Comparison of ENCODE assay signal across 6 cellular contexts in the genomic region with DNA sequence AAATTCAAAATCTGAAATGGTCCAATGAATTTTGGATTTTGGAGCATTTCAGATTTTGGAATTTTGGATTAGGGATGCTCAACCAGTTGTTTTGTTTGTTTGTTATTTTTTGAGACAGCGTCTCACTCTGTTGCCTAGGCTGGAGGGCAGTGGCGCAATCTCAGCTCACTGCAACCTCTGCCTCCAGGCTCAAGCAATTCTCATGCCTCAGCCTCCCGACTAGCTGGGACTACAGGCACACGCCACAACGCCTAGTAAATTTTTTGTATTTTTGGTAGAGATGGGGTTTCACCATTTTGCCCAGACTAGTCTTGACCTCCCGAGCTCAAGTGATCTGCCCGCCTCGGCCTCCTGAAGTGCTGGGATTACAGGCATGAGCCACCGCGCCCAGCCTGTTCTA. TPM values are rescaled to one million over a fixed set of nuclear protein-coding genes. Genes with fewer than 3 reads are reported as not detected.
DNase-seq lines count a peak whose midpoint lies in the region; ATAC-seq, FAIRE-seq and TF ChIP-seq lines count a peak whose summit lies in the region.
"Not testable (repeated sequence)": the region's sequence is repeated elsewhere in the genome, so short reads cannot be mapped to it uniquely, and the experiment has no call there.

No MANE protein-coding gene starts in this region.

- DNase-seq in ELF-1 (ENCODE audit: low read depth, low spot score) (peak; percentile 27), trophoblast cell (peak; percentile 81 to 92)
- DNase-seq in H9; RWPE1 (ENCODE audit: low spot score); H1 (ENCODE audit: low read depth in 1 of 2, low spot score in 2 of 2); HepG2 (ENCODE audit: low spot score): not testable (repeated sequence)

- H3T11ph ChIP-seq in H9 (ENCODE audit: low read length): not testable (repeated sequence)

- H3K4me1 Mint-ChIP-seq in H9: not testable (repeated sequence)

- H3K4me1 ChIP-seq in H9 (ENCODE audit: insufficient read depth, low read length); H1 (replicated peaks in 1 of 4; ENCODE audit: control insufficient read depth in 3 of 4, insufficient read depth in 4 of 4, low read length in 3 of 4); trophoblast cell (ENCODE audit: control insufficient read depth in 1 of 2, insufficient read depth in 2 of 2, low read length in 2 of 2): not testable (repeated sequence)
- peaks cover 17% of the 10 kb centered on the region for H3K4me1 ChIP-seq in HepG2 (ENCODE audit: insufficient read depth, low read length)

- H3K18ac ChIP-seq in H9 (ENCODE audit: insufficient read length, low read depth, low read length); H1 (ENCODE audit: extremely low read depth, low read length); trophoblast cell (ENCODE audit: low read length): not testable (repeated sequence)

- H4K20me1 ChIP-seq in H9 (ENCODE audit: control insufficient read depth, insufficient read depth, insufficient read length); H1 (replicated peaks in 1 of 2; ENCODE audit: control insufficient read depth in 1 of 2, insufficient read depth in 2 of 2, low read length in 2 of 2); HepG2 (ENCODE audit: insufficient read depth, low read length): not testable (repeated sequence)

- not testable (repeated sequence) for H2BK5ac ChIP-seq in H9 (ENCODE audit: insufficient read length, low read length); H1 (ENCODE audit: low read depth, low read length); trophoblast cell (ENCODE audit: low read depth, low read length, poor library complexity)

- not testable (repeated sequence) for TF ChIP-seq EP300 in H1 (IDR thresholded peaks at IDR 0.05; ENCODE audit: borderline replicate concordance in 1 of 2, low read depth in 2 of 2, low read length in 2 of 2); HepG2 (IDR thresholded peaks at IDR 0.05; ENCODE audit: low read depth in 2 of 2, low read length in 2 of 2); HepG2 (CRISPR knock-in tag; IDR thresholded peaks at IDR 0.05; ENCODE audit: borderline replicate concordance)

- not testable (repeated sequence) for H3K27me3 Mint-ChIP-seq in H9 (ENCODE audit: low read depth)

- not testable (repeated sequence) for H3K9me3 ChIP-seq in H9 (ENCODE audit: control insufficient read depth, low read depth, low read length); H1 (ENCODE audit: insufficient read depth in 2 of 2, low read depth in 1 of 2, low read length in 1 of 2); HepG2 (ENCODE audit: low read length); trophoblast cell (ENCODE audit: insufficient read depth, low read depth, low read length)

- POLR2A ChIA-PET in RWPE1 (lab: Yijun Ruan, JAX; ENCODE audit: low non-redundant PET); HepG2 (lab: Yijun Ruan, JAX): not testable (repeated sequence)
- POLR2A ChIA-PET in H1 (lab: Charles Lee; ENCODE audit: partially characterized antibody): interaction anchor here (0.5 to 1.0 kb wide), 3 partner anchors 8 to 725 kb away, joined by 3 read pairs; no protein-coding TSS in a partner anchor

- not testable (repeated sequence) for FAIRE-seq in H1 (lab: Jason Lieb, UNC); HepG2 (lab: Jason Lieb, UNC)

- not testable (repeated sequence) for H4K12ac ChIP-seq in trophoblast cell (ENCODE audit: low read depth, low read length)

- not testable (repeated sequence) for H2BK15ac ChIP-seq in H9 (ENCODE audit: low read depth, low read length); H1 (ENCODE audit: low read length)

- not testable (repeated sequence) for H4K91ac ChIP-seq in H9 (ENCODE audit: insufficient read length, low read depth, low read length); H1 (replicated peaks; ENCODE audit: insufficient read length, low read length); trophoblast cell (ENCODE audit: low read depth, low read length)

- intact Hi-C loops in HepG2 (cut with micrococcal nuclease; ENCODE audit: unreplicated experiment): not testable (repeated sequence)

- H3K4ac ChIP-seq in H9 (ENCODE audit: low read depth, low read length); H1 (replicated peaks; ENCODE audit: insufficient read length, low read depth, low read length); trophoblast cell (ENCODE audit: low read depth, low read length): not testable (repeated sequence)

- H3K23ac ChIP-seq in H9 (ENCODE audit: insufficient read length, low read depth, low read length); H1 (ENCODE audit: insufficient read length); trophoblast cell (ENCODE audit: low read length): not testable (repeated sequence)

- CTCF ChIA-PET in RWPE1 (lab: Yijun Ruan, JAX); H1 (lab: Charles Lee; ENCODE audit: partially characterized antibody); HepG2 (lab: Yijun Ruan, JAX; ENCODE audit: low intra/inter-chr PET ratio, low total read pairs): not testable (repeated sequence)

- not testable (repeated sequence) for ATAC-seq in HepG2

- not testable (repeated sequence) for H3K27me3 ChIP-seq in H9 (ENCODE audit: insufficient read depth, low read length); H1 (replicated peaks in 1 of 4; ENCODE audit: control insufficient read depth in 3 of 4, extremely low read depth in 1 of 4, insufficient read depth in 3 of 4, low read length in 3 of 4); HepG2 (ENCODE audit: control insufficient read depth in 1 of 2, insufficient read depth in 2 of 2, low read length in 2 of 2); trophoblast cell (ENCODE audit: insufficient read depth, low read length)

- in situ Hi-C loops in HepG2 (cut with HindIII; ENCODE audit: extremely low pct_ligation_motif_present, low pct_unique_long_range_greater_than_20kb): not testable (repeated sequence)

- not testable (repeated sequence) for TF ChIP-seq RAD21 in H1 (IDR thresholded peaks at IDR 0.05 in 1 of 2, conservative IDR thresholded peaks at IDR 0.05 in 1 of 2; ENCODE audit: low read depth in 2 of 2, low read length in 2 of 2); HepG2 (CRISPR knock-in tag; IDR thresholded peaks at IDR 0.05)

- H2AFZ ChIP-seq in H9 (ENCODE audit: low read length); H1 (ENCODE audit: low read length); HepG2 (ENCODE audit: low read length); trophoblast cell (ENCODE audit: insufficient read depth, low read length, poor library complexity): not testable (repeated sequence)

- not testable (repeated sequence) for TF ChIP-seq POLR2A in H1 (IDR thresholded peaks at IDR 0.05; ENCODE audit: control extremely low read depth in 1 of 2, low read depth in 2 of 2, low read length in 2 of 2); HepG2 (IDR thresholded peaks at IDR 0.05; ENCODE audit: insufficient read depth in 1 of 2, low read depth in 2 of 2, low read length in 2 of 2)

- H2AK5ac ChIP-seq in H9 (ENCODE audit: insufficient read length, low read length); H1 (ENCODE audit: low read depth, low read length); trophoblast cell (ENCODE audit: low read length): not testable (repeated sequence)

- H3K4me3 Mint-ChIP-seq in H9: not testable (repeated sequence)

- H3K14ac ChIP-seq in H9 (ENCODE audit: insufficient read depth, low read length); H1 (ENCODE audit: insufficient read length); trophoblast cell (ENCODE audit: low read length): not testable (repeated sequence)

- not testable (repeated sequence) for H3K4me3 ChIP-seq in H1 (ENCODE audit: extremely low read depth in 1 of 4, insufficient read depth in 2 of 4, low read depth in 3 of 4, low read length in 4 of 4); HepG2 (replicated peaks in 1 of 3; ENCODE audit: insufficient read depth in 1 of 3, low read depth in 2 of 3, low read length in 3 of 3); trophoblast cell (ENCODE audit: low read depth, low read length)

- not testable (repeated sequence) for H2BK20ac ChIP-seq in H9 (ENCODE audit: low read depth, low read length, poor library complexity, severe bottlenecking); H1 (ENCODE audit: low read length)

- not testable (repeated sequence) for H3K56ac ChIP-seq in H9 (ENCODE audit: insufficient read length, low read depth, low read length); H1 (replicated peaks; ENCODE audit: insufficient read length, low read depth, low read length)

- no CpG with 5 or more reads among the region's 10 CpGs for WGBS in H9 (ENCODE audit: extremely low coverage, insufficient read length, low lambda C conversion rate)
- 83% methylated on average over 10 of the region's 10 CpGs; no CpG with 5 or more reads in 1 of the 2 experiments for WGBS in H1 (ENCODE audit: extremely low coverage in 1 of 2, insufficient coverage in 1 of 2, insufficient read length in 1 of 2, insufficient replicate concordance in 2 of 2, low coverage in 1 of 2, low lambda C conversion rate in 2 of 2, missing lambda C conversion rate in 1 of 2), 2 experiments
- WGBS in HepG2 (ENCODE audit: low lambda C conversion rate): 97% methylated on average over 10 of the region's 10 CpGs
- no CpG with 5 or more reads among the region's 10 CpGs for WGBS in trophoblast cell (ENCODE audit: extremely low coverage, insufficient coverage, insufficient read length)

- H3K36me3 ChIP-seq in H1 (ENCODE audit: control insufficient read depth in 2 of 4, insufficient read depth in 4 of 4, low read length in 3 of 4); HepG2 (replicated peaks in 1 of 2; ENCODE audit: control insufficient read depth in 1 of 2, insufficient read depth in 2 of 2, low read length in 2 of 2); trophoblast cell (ENCODE audit: control insufficient read depth in 1 of 2, insufficient read depth in 2 of 2, low read length in 2 of 2): not testable (repeated sequence)

- H2BK120ac ChIP-seq in H9 (ENCODE audit: low read depth, low read length, poor library complexity, severe bottlenecking); H1 (replicated peaks; ENCODE audit: low read depth, low read length); trophoblast cell (ENCODE audit: insufficient read depth, low read length, poor library complexity): not testable (repeated sequence)

- not testable (repeated sequence) for H3K79me2 ChIP-seq in H9 (ENCODE audit: insufficient read depth, low read length); trophoblast cell (ENCODE audit: control insufficient read depth, insufficient read depth, low read length, poor library complexity)
- peaks cover 0 to 84% of the 10 kb centered on the region in 2 experiments; a peak in 2 of 4 replicates for H3K79me2 ChIP-seq in H1 (ENCODE audit: control insufficient read depth in 1 of 2, insufficient read depth in 2 of 2, low read length in 2 of 2)
- H3K79me2 ChIP-seq in HepG2 (ENCODE audit: insufficient read depth, low read length): peaks cover 81% of the 10 kb centered on the region

- H3K27ac Mint-ChIP-seq in H9: peak overlapping the region in 2 of 3 experiments; percentile 60 to 62; a peak in 1 of 7 replicates

- H3K23me2 ChIP-seq in H9 (ENCODE audit: insufficient read length, low read depth, low read length, poor library complexity, severe bottlenecking); H1 (ENCODE audit: low read depth, low read length): not testable (repeated sequence)

- H3K9ac ChIP-seq in H9 (ENCODE audit: extremely low read depth, insufficient read length, low read length); H1 (replicated peaks in 1 of 4; ENCODE audit: extremely low read depth in 1 of 4, low read depth in 3 of 4, low read length in 3 of 4); HepG2 (ENCODE audit: insufficient read depth, low read depth, low read length); trophoblast cell (ENCODE audit: low read length): not testable (repeated sequence)

- not testable (repeated sequence) for H4K8ac ChIP-seq in H9 (replicated peaks; ENCODE audit: insufficient read length, low read depth, low read length); H1 (ENCODE audit: extremely low read depth, insufficient read depth, low read length); trophoblast cell (ENCODE audit: low read depth, low read length)

- H3K79me1 ChIP-seq in H9 (ENCODE audit: insufficient read depth, low read depth, low read length, poor library complexity, severe bottlenecking): peaks cover 16% of the 10 kb centered on the region
- H3K79me1 ChIP-seq in H1 (ENCODE audit: low read depth, low read length); trophoblast cell (ENCODE audit: low read length): not testable (repeated sequence)

- H4K5ac ChIP-seq in H9 (ENCODE audit: insufficient read length, low read depth, low read length); H1 (ENCODE audit: insufficient read length, low read depth, low read length): not testable (repeated sequence)

- not testable (repeated sequence) for H3K4me2 ChIP-seq in H9 (ENCODE audit: insufficient read depth, insufficient read length, low read length); H1 (ENCODE audit: insufficient read depth in 1 of 2, low read depth in 2 of 2, low read length in 2 of 2); HepG2 (ENCODE audit: low read depth, low read length); trophoblast cell (ENCODE audit: low read length)

- not testable (repeated sequence) for H2BK12ac ChIP-seq in H9 (ENCODE audit: insufficient read length, low read depth, low read length); H1 (ENCODE audit: low read depth, low read length); trophoblast cell (ENCODE audit: low read length)

- H3K9me3 Mint-ChIP-seq in H9: not testable (repeated sequence)

- TF ChIP-seq CTCF in H9 (conservative IDR thresholded peaks at IDR 0.05); RWPE1 (conservative IDR thresholded peaks at IDR 0.05; ENCODE audit: low read depth); H1 (IDR thresholded peaks at IDR 0.05; ENCODE audit: control extremely low read depth in 1 of 3, insufficient read depth in 1 of 3, low read depth in 1 of 3, low read length in 3 of 3); HepG2 (CRISPR knock-in tag; IDR thresholded peaks at IDR 0.05): not testable (repeated sequence)

- not testable (repeated sequence) for BruUV-seq in HepG2 (replicated peaks; lab: Mats Ljungman, UMichigan)

- H3K36me3 Mint-ChIP-seq in H9 (ENCODE audit: insufficient read depth in 1 of 3, low read depth in 3 of 3): not testable (repeated sequence)

- H3K27ac ChIP-seq in H9 (ENCODE audit: insufficient read length, low read depth, low read length); H1 (ENCODE audit: low read depth, low read length); HepG2 (ENCODE audit: extremely low read length, insufficient read depth, low read length); trophoblast cell (ENCODE audit: low read depth, low read length): not testable (repeated sequence)
- peak overlapping the region; percentile 60 for H3K27ac ChIP-seq in RWPE1

RNA-seq across cellular contexts. Expression of a gene that starts 16.6 kb away (rescaled TPM):
- 83.7 and 91.9 TPM in 2 replicates for total RNA-seq in H9 (2021)
- 80.8 and 95.8 TPM in 2 replicates for total RNA-seq in H1 (2021; fragmentation: NEBNext Ultra II Directional; extraction: Animal tissue kit (Norgen Biotek cat#: 25700))
- 15.6 and 20.9 TPM in 2 replicates for polyA plus RNA-seq in H1 (2011; rRNA removed)
- polyA plus RNA-seq in H1 (2011; cell fraction: cytosol; rRNA removed): 33.5 TPM
- polyA plus RNA-seq in H1 (2011; cell fraction: nucleus; rRNA removed): 8.6 TPM
- polyA plus RNA-seq in H1 (2012, experiment 1 of 2): 54.2 to 127 TPM (median 64.7 TPM) in 4 replicates
- polyA plus RNA-seq in H1 (2012, experiment 2 of 2): 29.5 TPM
- polyA plus RNA-seq in H1 (2013, experiment 1 of 2): 173 TPM
- polyA plus RNA-seq in H1 (2013, experiment 2 of 2): 180 TPM
- 11.5 and 21.8 TPM in 2 replicates for polyA minus RNA-seq in H1 (2011; rRNA and poly(A)+ RNA removed)
- polyA minus RNA-seq in H1 (2011; cell fraction: cytosol; rRNA and poly(A)+ RNA removed): 16.1 TPM
- 20.1 TPM for polyA minus RNA-seq in H1 (2011; cell fraction: nucleus; rRNA and poly(A)+ RNA removed)
- 91.8 and 148 TPM in 2 replicates for total RNA-seq in HepG2 (2016; rRNA removed; fragmentation: Illumina TruSeq; extraction: Trizol)
- 47.5 and 49.5 TPM in 2 replicates for total RNA-seq in HepG2 (2016; cell fraction: cytosol; rRNA removed; fragmentation: Illumina TruSeq; extraction: Trizol; ENCODE audit: low read depth)
- 89.8 and 139 TPM in 2 replicates for total RNA-seq in HepG2 (2016; cell fraction: insoluble cytoplasmic fraction; rRNA removed; fragmentation: Illumina TruSeq; extraction: Trizol)
- 81.2 and 89.4 TPM in 2 replicates for total RNA-seq in HepG2 (2016; cell fraction: membrane; rRNA removed; fragmentation: Illumina TruSeq; extraction: Trizol)
- 28.6 and 29.7 TPM in 2 replicates for total RNA-seq in HepG2 (2016; cell fraction: nucleus; rRNA removed; fragmentation: Illumina TruSeq; extraction: Trizol)
- polyA plus RNA-seq in HepG2 (2011; rRNA removed): 13.4 and 18.6 TPM in 2 replicates
- 15.1 and 24.3 TPM in 2 replicates for polyA plus RNA-seq in HepG2 (2011; cell fraction: cytosol; rRNA removed)
- polyA plus RNA-seq in HepG2 (2011; cell fraction: nucleus; rRNA removed): 2.0 and 33.2 TPM in 2 replicates
- polyA plus RNA-seq in HepG2 (2012): 55.5 and 76.1 TPM in 2 replicates
- 72.1 and 80.1 TPM in 2 replicates for polyA plus RNA-seq in HepG2 (2016; cell fraction: cytosol; fragmentation: Illumina TruSeq; extraction: Trizol; ENCODE audit: low read depth)
- 160 and 181 TPM in 2 replicates for polyA plus RNA-seq in HepG2 (2016; cell fraction: insoluble cytoplasmic fraction; fragmentation: Illumina TruSeq; extraction: Trizol; ENCODE audit: low read depth)
- polyA plus RNA-seq in HepG2 (2016; cell fraction: membrane; fragmentation: Illumina TruSeq; extraction: Trizol; ENCODE audit: low read depth): 88.8 and 95.8 TPM in 2 replicates
- 57.5 and 58.6 TPM in 2 replicates for polyA plus RNA-seq in HepG2 (2016; cell fraction: nucleus; fragmentation: Illumina TruSeq; extraction: Trizol; ENCODE audit: insufficient read depth, low read depth)
- polyA minus RNA-seq in HepG2 (2011; rRNA and poly(A)+ RNA removed; ENCODE audit: low replicate concordance): 9.6 and 20.6 TPM in 2 replicates
- polyA minus RNA-seq in HepG2 (2011; cell fraction: cytosol; rRNA and poly(A)+ RNA removed): 12.0 and 15.6 TPM in 2 replicates
- 21.4 and 37.5 TPM in 2 replicates for polyA minus RNA-seq in HepG2 (2011; cell fraction: nucleus; rRNA and poly(A)+ RNA removed)
- 172 and 189 TPM in 2 replicates for polyA plus RNA-seq in trophoblast cell (2013)

RNA-seq across cellular contexts. Expression of a gene that starts 17.2 kb away (rescaled TPM):
- total RNA-seq in H9 (2021) (70.6 and 70.7 TPM in 2 replicates), HepG2 (2016; rRNA removed; fragmentation: Illumina TruSeq; extraction: Trizol) (39.2 and 50.4 TPM in 2 replicates)
- total RNA-seq in H1 (2021; fragmentation: NEBNext Ultra II Directional; extraction: Animal tissue kit (Norgen Biotek cat#: 25700)): 81.1 and 83.0 TPM in 2 replicates
- polyA plus RNA-seq in H1 (2011; rRNA removed) (21.0 and 32.7 TPM in 2 replicates), HepG2 (2011; rRNA removed) (21.8 and 35.7 TPM in 2 replicates)
- 25.3 TPM for polyA plus RNA-seq in H1 (2011; cell fraction: cytosol; rRNA removed)
- polyA plus RNA-seq in H1 (2011; cell fraction: nucleus; rRNA removed): 74.3 TPM
- 38.5 to 52.6 TPM (median 49.0 TPM) in 4 replicates for polyA plus RNA-seq in H1 (2012, experiment 1 of 2)
- 15.5 TPM for polyA plus RNA-seq in H1 (2012, experiment 2 of 2)
- 168 TPM for polyA plus RNA-seq in H1 (2013, experiment 1 of 2)
- 133 TPM for polyA plus RNA-seq in H1 (2013, experiment 2 of 2)
- 70.8 and 84.5 TPM in 2 replicates for polyA minus RNA-seq in H1 (2011; rRNA and poly(A)+ RNA removed)
- polyA minus RNA-seq in H1 (2011; cell fraction: cytosol; rRNA and poly(A)+ RNA removed): 29.8 TPM
- 148 TPM for polyA minus RNA-seq in H1 (2011; cell fraction: nucleus; rRNA and poly(A)+ RNA removed)
- 8.1 and 9.8 TPM in 2 replicates for total RNA-seq in HepG2 (2016; cell fraction: cytosol; rRNA removed; fragmentation: Illumina TruSeq; extraction: Trizol; ENCODE audit: low read depth)
- total RNA-seq in HepG2 (2016; cell fraction: insoluble cytoplasmic fraction; rRNA removed; fragmentation: Illumina TruSeq; extraction: Trizol): 36.7 and 48.3 TPM in 2 replicates
- 37.2 and 37.8 TPM in 2 replicates for total RNA-seq in HepG2 (2016; cell fraction: membrane; rRNA removed; fragmentation: Illumina TruSeq; extraction: Trizol)
- 20.5 and 25.8 TPM in 2 replicates for total RNA-seq in HepG2 (2016; cell fraction: nucleus; rRNA removed; fragmentation: Illumina TruSeq; extraction: Trizol)
- 24.4 and 31.4 TPM in 2 replicates for polyA plus RNA-seq in HepG2 (2011; cell fraction: cytosol; rRNA removed)
- 3.7 and 3.9 TPM in 2 replicates for polyA plus RNA-seq in HepG2 (2011; cell fraction: nucleus; rRNA removed)
- polyA plus RNA-seq in HepG2 (2012): 11.8 and 35.0 TPM in 2 replicates
- 7.7 and 9.4 TPM in 2 replicates for polyA plus RNA-seq in HepG2 (2016; cell fraction: cytosol; fragmentation: Illumina TruSeq; extraction: Trizol; ENCODE audit: low read depth)
- 61.7 and 63.3 TPM in 2 replicates for polyA plus RNA-seq in HepG2 (2016; cell fraction: insoluble cytoplasmic fraction; fragmentation: Illumina TruSeq; extraction: Trizol; ENCODE audit: low read depth)
- polyA plus RNA-seq in HepG2 (2016; cell fraction: membrane; fragmentation: Illumina TruSeq; extraction: Trizol; ENCODE audit: low read depth): 26.8 and 32.7 TPM in 2 replicates
- 27.9 and 29.0 TPM in 2 replicates for polyA plus RNA-seq in HepG2 (2016; cell fraction: nucleus; fragmentation: Illumina TruSeq; extraction: Trizol; ENCODE audit: insufficient read depth, low read depth)
- polyA minus RNA-seq in HepG2 (2011; rRNA and poly(A)+ RNA removed; ENCODE audit: low replicate concordance): 34.0 and 79.7 TPM in 2 replicates
- 27.9 and 32.0 TPM in 2 replicates for polyA minus RNA-seq in HepG2 (2011; cell fraction: cytosol; rRNA and poly(A)+ RNA removed)
- polyA minus RNA-seq in HepG2 (2011; cell fraction: nucleus; rRNA and poly(A)+ RNA removed): 12.3 and 23.4 TPM in 2 replicates
- 66.2 and 70.5 TPM in 2 replicates for polyA plus RNA-seq in trophoblast cell (2013)

RNA-seq across cellular contexts. Expression of a gene that starts 31.7 kb away (rescaled TPM):
- 47.8 and 52.1 TPM in 2 replicates for total RNA-seq in H9 (2021)
- total RNA-seq in H1 (2021; fragmentation: NEBNext Ultra II Directional; extraction: Animal tissue kit (Norgen Biotek cat#: 25700)): 54.6 and 57.0 TPM in 2 replicates
- 14.7 and 38.2 TPM in 2 replicates for polyA plus RNA-seq in H1 (2011; rRNA removed)
- 31.1 TPM for polyA plus RNA-seq in H1 (2011; cell fraction: cytosol; rRNA removed)
- polyA plus RNA-seq in H1 (2011; cell fraction: nucleus; rRNA removed): 24.4 TPM
- polyA plus RNA-seq in H1 (2012, experiment 1 of 2): 36.2 to 48.2 TPM (median 40.4 TPM) in 4 replicates
- polyA plus RNA-seq in H1 (2012, experiment 2 of 2): 2.9 TPM
- polyA plus RNA-seq in H1 (2013, experiment 1 of 2): 31.4 TPM
- polyA plus RNA-seq in H1 (2013, experiment 2 of 2): 32.4 TPM
- polyA minus RNA-seq in H1 (2011; rRNA and poly(A)+ RNA removed): 115 and 213 TPM in 2 replicates
- 28.9 TPM for polyA minus RNA-seq in H1 (2011; cell fraction: cytosol; rRNA and poly(A)+ RNA removed)
- 65.8 TPM for polyA minus RNA-seq in H1 (2011; cell fraction: nucleus; rRNA and poly(A)+ RNA removed)
- 39.1 and 48.1 TPM in 2 replicates for total RNA-seq in HepG2 (2016; rRNA removed; fragmentation: Illumina TruSeq; extraction: Trizol)
- 12.1 and 14.0 TPM in 2 replicates for total RNA-seq in HepG2 (2016; cell fraction: cytosol; rRNA removed; fragmentation: Illumina TruSeq; extraction: Trizol; ENCODE audit: low read depth)
- 39.2 and 51.8 TPM in 2 replicates for total RNA-seq in HepG2 (2016; cell fraction: insoluble cytoplasmic fraction; rRNA removed; fragmentation: Illumina TruSeq; extraction: Trizol)
- 27.1 and 27.4 TPM in 2 replicates for total RNA-seq in HepG2 (2016; cell fraction: membrane; rRNA removed; fragmentation: Illumina TruSeq; extraction: Trizol)
- total RNA-seq in HepG2 (2016; cell fraction: nucleus; rRNA removed; fragmentation: Illumina TruSeq; extraction: Trizol): 30.4 and 38.6 TPM in 2 replicates
- 10.1 and 12.4 TPM in 2 replicates for polyA plus RNA-seq in HepG2 (2011; rRNA removed)
- polyA plus RNA-seq in HepG2 (2011; cell fraction: cytosol; rRNA removed): 5.2 and 7.4 TPM in 2 replicates
- 7.8 and 8.1 TPM in 2 replicates for polyA plus RNA-seq in HepG2 (2011; cell fraction: nucleus; rRNA removed)
- 10.9 and 11.7 TPM in 2 replicates for polyA plus RNA-seq in HepG2 (2012)
- 3.1 and 3.7 TPM in 2 replicates for polyA plus RNA-seq in HepG2 (2016; cell fraction: cytosol; fragmentation: Illumina TruSeq; extraction: Trizol; ENCODE audit: low read depth)
- 32.9 and 34.8 TPM in 2 replicates for polyA plus RNA-seq in HepG2 (2016; cell fraction: insoluble cytoplasmic fraction; fragmentation: Illumina TruSeq; extraction: Trizol; ENCODE audit: low read depth)
- polyA plus RNA-seq in HepG2 (2016; cell fraction: membrane; fragmentation: Illumina TruSeq; extraction: Trizol; ENCODE audit: low read depth): 10.8 and 11.4 TPM in 2 replicates
- 30.6 and 31.5 TPM in 2 replicates for polyA plus RNA-seq in HepG2 (2016; cell fraction: nucleus; fragmentation: Illumina TruSeq; extraction: Trizol; ENCODE audit: insufficient read depth, low read depth)
- polyA minus RNA-seq in HepG2 (2011; rRNA and poly(A)+ RNA removed; ENCODE audit: low replicate concordance): 42.6 and 98.7 TPM in 2 replicates
- 9.7 and 11.4 TPM in 2 replicates for polyA minus RNA-seq in HepG2 (2011; cell fraction: cytosol; rRNA and poly(A)+ RNA removed)
- 44.3 and 55.3 TPM in 2 replicates for polyA minus RNA-seq in HepG2 (2011; cell fraction: nucleus; rRNA and poly(A)+ RNA removed)
- polyA plus RNA-seq in trophoblast cell (2013): 17.4 and 18.6 TPM in 2 replicates
